In genomic region chr6:104986625-104987024, GRCh38 we compare ENCODE assay signal across 21 cellular contexts. TPM values are rescaled to one million over a fixed set of nuclear protein-coding genes. Genes with fewer than 3 reads are reported as not detected.
DNase-seq lines count a peak whose midpoint lies in the region; ATAC-seq, FAIRE-seq and TF ChIP-seq lines count a peak whose summit lies in the region.
"Had no signal": no experiment of that assay in that cellular context is flagged by ENCODE, and none has a peak within 500 bp of the region (broad histone marks: within the 10 kb centered on the region; RNA-seq: fewer than 3 reads in every experiment).

No MANE protein-coding gene starts in this region.

- no peaks in the 10 kb centered on the region for H3K9me2 ChIP-seq in GM23338 (ENCODE audit: insufficient read depth)

- H3K9me3 Mint-ChIP-seq in GM23338 (peaks cover 4% of the 10 kb centered on the region; the same call in 2 of the 3 replicates), WTC11 (no peaks in the 10 kb centered on the region), neural progenitor cell (peaks cover 20% of the 10 kb centered on the region)
- H3K9me3 Mint-ChIP-seq in stimulated activated naive CD8-positive, alpha-beta T cell treated with anti-CD3 and anti-CD28 coated beads, Interleukin-15, amount 100 ng/mL, for 72 hours: peaks cover 0 to 5% of the 10 kb centered on the region in 2 donors
- H3K9me3 Mint-ChIP-seq: HFFc6 had no signal

- H3K27me3 ChIP-seq in GM23338 (ENCODE audit: insufficient read depth) (no peaks in the 10 kb centered on the region), neural progenitor cell (no peaks in the 10 kb centered on the region)

- H3K27me3 Mint-ChIP-seq in GM23338 (ENCODE audit: insufficient read depth, low read depth, poor library complexity): peaks cover 8% of the 10 kb centered on the region
- H3K27me3 Mint-ChIP-seq in WTC11 (ENCODE audit: low read depth): no peaks in the 10 kb centered on the region
- no peaks in the 10 kb centered on the region for H3K27me3 Mint-ChIP-seq in neural progenitor cell (ENCODE audit: insufficient read depth, low read depth)
- peaks cover 26% of the 10 kb centered on the region for H3K27me3 Mint-ChIP-seq in stimulated activated naive CD8-positive, alpha-beta T cell treated with anti-CD3 and anti-CD28 coated beads, Interleukin-15, amount 100 ng/mL, for 72 hours

- no peaks in the 10 kb centered on the region for H3F3A ChIP-seq in GM23338 (replicated peaks; ENCODE audit: low read depth)
- H3F3A ChIP-seq in neural progenitor cell (ENCODE audit: low read depth): peaks cover 6% of the 10 kb centered on the region

- H3K4me3 Mint-ChIP-seq in GM23338: no peak overlapping the region
- H3K4me3 Mint-ChIP-seq in WTC11: no peak overlapping the region
- no peak overlapping the region for H3K4me3 Mint-ChIP-seq in neural progenitor cell
- no peak overlapping the region for H3K4me3 Mint-ChIP-seq in stimulated activated naive CD8-positive, alpha-beta T cell treated with anti-CD3 and anti-CD28 coated beads, Interleukin-15, amount 100 ng/mL, for 72 hours
- H3K4me3 Mint-ChIP-seq: CD4-positive, alpha-beta memory T cell; HFFc6 had no signal

- H4K20me1 ChIP-seq in GM23338 (replicated peaks; ENCODE audit: insufficient read depth): peaks cover 3% of the 10 kb centered on the region
- H4K20me1 ChIP-seq in neural progenitor cell (ENCODE audit: low read depth): no peaks in the 10 kb centered on the region

- peaks cover 23% of the 10 kb centered on the region for H3K4me1 Mint-ChIP-seq in GM23338
- H3K4me1 Mint-ChIP-seq in WTC11: peaks cover 24% of the 10 kb centered on the region
- H3K4me1 Mint-ChIP-seq in neural progenitor cell: no peaks in the 10 kb centered on the region
- no peaks in the 10 kb centered on the region for H3K4me1 Mint-ChIP-seq in stimulated activated naive CD8-positive, alpha-beta T cell treated with anti-CD3 and anti-CD28 coated beads, Interleukin-15, amount 100 ng/mL, for 72 hours
- H3K4me1 Mint-ChIP-seq: CD4-positive, alpha-beta memory T cell had no signal

- H2AFZ ChIP-seq in GM23338: no peak overlapping the region
- H2AFZ ChIP-seq in neural progenitor cell (replicated peaks): no peak overlapping the region

- H3K36me3 Mint-ChIP-seq in GM23338 (ENCODE audit: low read depth) (peaks cover 57% of the 10 kb centered on the region), WTC11 (peaks cover 40% of the 10 kb centered on the region), neural progenitor cell (peaks cover 59% of the 10 kb centered on the region)
- H3K36me3 Mint-ChIP-seq: CD4-positive, alpha-beta memory T cell had no signal

- ATAC-seq in GM23338 (no peak), WTC11 (no peak), GM21529 (IDR thresholded peaks at IDR 0.05; ENCODE audit: unreplicated experiment) (no peak)
- ATAC-seq in stimulated activated naive CD8-positive, alpha-beta T cell treated with anti-CD3 and anti-CD28 coated beads, Interleukin-15, amount 100 ng/mL, for 72 hours: no peak

- POLR2A ChIA-PET in WTC11 (lab: Charles Lee): no interaction called here

- no peak overlapping the region for H3K9ac ChIP-seq in neural progenitor cell

- H3K27ac ChIP-seq in GM23338 (ENCODE audit: low read depth): 0 out of 2 replicates have a peak overlapping the region, but pooled peaks have one; percentile 4
- peak overlapping the region; percentile 42 for H3K27ac ChIP-seq in neural progenitor cell

- no peak overlapping the region for H3K4me3 ChIP-seq in GM23338
- H3K4me3 ChIP-seq in neural progenitor cell: no peak overlapping the region
- H3K4me3 ChIP-seq: HAP-1 had no signal

- H3K27ac Mint-ChIP-seq in GM23338 (peak overlapping the region; percentile 55; the same call in 1 of the 2 replicates), WTC11 (peak overlapping the region; percentile 26; the same call in 1 of the 2 replicates), neural progenitor cell (no peak overlapping the region)
- no peak overlapping the region for H3K27ac Mint-ChIP-seq in stimulated activated naive CD8-positive, alpha-beta T cell treated with anti-CD3 and anti-CD28 coated beads, Interleukin-15, amount 100 ng/mL, for 72 hours
- H3K27ac Mint-ChIP-seq: CD4-positive, alpha-beta memory T cell; HFFc6 had no signal

- no peaks in the 10 kb centered on the region for H3K36me3 ChIP-seq in GM23338 (ENCODE audit: insufficient read depth)
- H3K36me3 ChIP-seq in neural progenitor cell: peaks cover 17% of the 10 kb centered on the region
- H3K36me3 ChIP-seq: HAP-1 had no signal

- H3K79me2 ChIP-seq in GM23338 (replicated peaks; ENCODE audit: insufficient read depth) (peaks cover 92% of the 10 kb centered on the region), neural progenitor cell (ENCODE audit: low read depth) (peaks cover 97% of the 10 kb centered on the region)

- FAIRE-seq in D721Med (lab: Jason Lieb, UNC): peak; percentile 29
- FAIRE-seq: GM12892, H54 had no signal

- H3K4me2 ChIP-seq in GM23338 (no peak overlapping the region), neural progenitor cell (no peak overlapping the region)

- no peaks in the 10 kb centered on the region for H3K9me3 ChIP-seq in neural progenitor cell (ENCODE audit: low read depth)
- H3K9me3 ChIP-seq: HAP-1 had no signal

- DNase-seq in D721Med (ENCODE audit: insufficient read length, low spot score) (no peak), GM23338 (ENCODE audit: low spot score) (no peak), WTC11 (ENCODE audit: low spot score) (no peak), neural progenitor cell (ENCODE audit: low spot score) (no peak), cerebellar cortex (ENCODE audit: low spot score) (no peak)
- DNase-seq in stimulated activated naive CD8-positive, alpha-beta T cell treated with anti-CD3 and anti-CD28 coated beads, Interleukin-15, amount 100 ng/mL, for 72 hours: no peak
- DNase-seq in stimulated activated CD4-positive, alpha-beta T cell treated with anti-CD3 and anti-CD28 coated beads, Interleukin-15, amount 100 ng/mL, for 24 hours: no peak
- DNase-seq: C1 segment of cervical spinal cord; Calu3; CD4-positive, alpha-beta memory T cell; COR-L47; DMS153; DND-41; GOT3; HFFc6 had no signal

- CTCF ChIA-PET in WTC11 (lab: Charles Lee): interaction anchor here (0.9 to 1.1 kb wide), 2 partner anchors 10 to 17 kb away, joined by 3 to 5 read pairs; no protein-coding TSS in a partner anchor

- no peaks in the 10 kb centered on the region for H3K4me1 ChIP-seq in GM23338 (ENCODE audit: insufficient read depth)
- H3K4me1 ChIP-seq in neural progenitor cell: peaks cover 4% of the 10 kb centered on the region

- TF ChIP-seq CTCF in D721Med (IDR thresholded peaks at IDR 0.05; ENCODE audit: insufficient read depth, missing control alignments) (no peak), GM23338 (conservative IDR thresholded peaks at IDR 0.05; ENCODE audit: low read depth in 2 of 2) (no peak), WTC11 (IDR thresholded peaks at IDR 0.05) (no peak), neural progenitor cell (IDR thresholded peaks at IDR 0.05) (no peak)

TF ChIP-seq in GM23338, 12 proteins besides CTCF, POLR2A, EP300 and RAD21 (continues in another document):
- TF ChIP-seq POLR2AphosphoS5 (IDR thresholded peaks at IDR 0.05; ENCODE audit: low read depth) (no peak), CREB1 (CRISPR knock-in tag; IDR thresholded peaks at IDR 0.05; ENCODE audit: low read depth) (no peak)

TF ChIP-seq in WTC11, 78 proteins besides CTCF, POLR2A, EP300 and RAD21:
- no peak for TF ChIP-seq PRRX2 (CRISPR knock-in tag; IDR thresholded peaks at IDR 0.05)
- no peak for TF ChIP-seq ZNF512 (CRISPR knock-in tag; IDR thresholded peaks at IDR 0.05; ENCODE audit: borderline replicate concordance)
- no peak for TF ChIP-seq SMAD4 (CRISPR knock-in tag; IDR thresholded peaks at IDR 0.05)
- no peak for TF ChIP-seq ERG (CRISPR knock-in tag; IDR thresholded peaks at IDR 0.05)
- TF ChIP-seq OVOL2 (CRISPR knock-in tag; IDR thresholded peaks at IDR 0.05; ENCODE audit: borderline replicate concordance): no peak
- TF ChIP-seq RELA (CRISPR knock-in tag; IDR thresholded peaks at IDR 0.05; ENCODE audit: borderline replicate concordance): no peak
- TF ChIP-seq ZNF138 (CRISPR knock-in tag; conservative IDR thresholded peaks at IDR 0.05): no peak
TF ChIP-seq in WTC11: peak in this region for 0.

RNA-seq across cellular contexts. Expression of gene LIN28B, which starts 29.7 kb away (rescaled TPM):
- 96.4 and 99.2 TPM in 2 replicates for total RNA-seq in GM23338 (2014; rRNA removed; shearing (Covaris generic))
- polyA plus RNA-seq in GM23338 (2016; fragmentation: Nextera tagmentation; extraction: Ambion mirVana): 28.9 and 35.3 TPM in 2 replicates
- total RNA-seq in WTC11 (2021) (73.4 to 82.0 TPM (median 81.9 TPM) in 3 replicates), neural progenitor cell (ENCODE audit: low replicate concordance) (105 and 165 TPM in 2 replicates)
- total RNA-seq: A172; Calu3; CD4-positive, alpha-beta memory T cell; HFFc6 had no signal
- polyA plus RNA-seq: BJ; CD4-positive, alpha-beta memory T cell had no signal

Comparison
In these comparisons a context has a peak if more than half of its experiments do, and no peak if none do; other contexts are left out.
1. H3K27ac Mint-ChIP-seq: peak in GM23338 (single experiment) and WTC11 (single experiment); none in neural progenitor cell (single experiment) and stimulated activated naive CD8-positive, alpha-beta T cell treated with anti-CD3 and anti-CD28 coated beads, Interleukin-15, amount 100 ng/mL, for 72 hours (0 of 2).